In genomic region chr11:120121914-120122473, GRCh38 we compare ENCODE assay signal across 1 cellular context.
TF ChIP-seq lines count a peak whose summit lies in the region.

No MANE protein-coding gene starts in this region.

TF ChIP-seq in HCT116, 20 proteins besides CTCF, POLR2A, EP300 and RAD21:
- TF ChIP-seq REST (IDR thresholded peaks at IDR 0.05; ENCODE audit: low read depth) (no peak), ZNF274 (IDR thresholded peaks at IDR 0.05; ENCODE audit: low read depth, low read length) (no peak), TCF7L2 (IDR thresholded peaks at IDR 0.05; ENCODE audit: borderline replicate concordance, extremely low read depth, insufficient read depth, insufficient read length) (no peak)
